In the genomic region with DNA sequence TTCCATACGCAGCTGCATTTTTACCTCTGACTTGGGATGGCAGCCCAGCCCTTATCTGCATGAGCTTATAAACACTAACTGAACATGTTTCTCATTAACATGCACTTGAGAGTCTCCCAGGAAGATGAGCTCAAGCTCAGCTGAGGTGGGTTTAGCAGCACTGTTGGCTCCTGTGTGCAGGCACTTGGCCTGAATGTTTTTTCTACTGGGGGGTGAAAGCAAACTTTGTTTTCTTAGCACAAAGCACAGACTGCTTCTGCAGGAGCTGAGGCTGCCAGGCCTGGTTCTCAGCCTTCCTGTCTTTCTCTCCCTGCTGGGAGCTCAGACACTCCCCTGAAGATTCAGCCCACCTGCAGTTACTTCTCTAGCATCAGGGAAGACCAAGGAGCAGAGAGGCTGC, we compare ENCODE assay signal across 2 cellular contexts.
TF ChIP-seq lines count a peak whose summit lies in the region.

No MANE protein-coding gene starts in this region.

TF ChIP-seq in SK-N-SH, 30 proteins besides CTCF, POLR2A, EP300 and RAD21:
- TF ChIP-seq GATA2 (CRISPR knock-in tag; IDR thresholded peaks at IDR 0.05) (0 out of 2 replicates have a peak, but pooled peaks have one; percentile 13), NRF1 (IDR thresholded peaks at IDR 0.05; ENCODE audit: low read depth, low read length) (no peak)

TF ChIP-seq in H1, 55 proteins besides CTCF, POLR2A, EP300 and RAD21:
- TF ChIP-seq CBX8 (IDR thresholded peaks at IDR 0.05; ENCODE audit: borderline replicate concordance, low read depth, low read length) (no peak), HDAC2 (IDR thresholded peaks at IDR 0.05; ENCODE audit: borderline replicate concordance in 1 of 2, low read depth in 2 of 2, low read length in 2 of 2) (no peak), EZH2 (IDR thresholded peaks at IDR 0.05; ENCODE audit: low read depth, low read length, severe bottlenecking) (no peak), TBP (IDR thresholded peaks at IDR 0.05; ENCODE audit: low read depth, low read length) (no peak), KDM5A (IDR thresholded peaks at IDR 0.05; ENCODE audit: low read length) (no peak), CTBP2 (IDR thresholded peaks at IDR 0.05; ENCODE audit: borderline replicate concordance, insufficient read depth, insufficient read length, low read length) (no peak), SAP30 (IDR thresholded peaks at IDR 0.05; ENCODE audit: insufficient read depth, insufficient replicate concordance, low read length) (no peak), RBBP5 (IDR thresholded peaks at IDR 0.05; ENCODE audit: borderline replicate concordance, low read depth, low read length) (no peak), CEBPB (IDR thresholded peaks at IDR 0.05; ENCODE audit: low read depth, low read length) (no peak), BACH1 (IDR thresholded peaks at IDR 0.05; ENCODE audit: low read length) (no peak), SIRT6 (IDR thresholded peaks at IDR 0.05; ENCODE audit: low read length) (no peak), SRF (IDR thresholded peaks at IDR 0.05; ENCODE audit: low read depth, low read length) (no peak), GTF2F1 (IDR thresholded peaks at IDR 0.05; ENCODE audit: borderline replicate concordance, low read depth, low read length) (no peak)
- TF ChIP-seq, protein P1, sequence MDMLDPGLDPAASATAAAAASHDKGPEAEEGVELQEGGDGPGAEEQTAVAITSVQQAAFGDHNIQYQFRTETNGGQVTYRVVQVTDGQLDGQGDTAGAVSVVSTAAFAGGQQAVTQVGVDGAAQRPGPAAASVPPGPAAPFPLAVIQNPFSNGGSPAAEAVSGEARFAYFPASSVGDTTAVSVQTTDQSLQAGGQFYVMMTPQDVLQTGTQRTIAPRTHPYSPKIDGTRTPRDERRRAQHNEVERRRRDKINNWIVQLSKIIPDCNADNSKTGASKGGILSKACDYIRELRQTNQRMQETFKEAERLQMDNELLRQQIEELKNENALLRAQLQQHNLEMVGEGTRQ (IDR thresholded peaks at IDR 0.05; ENCODE audit: low read length) = no peak
